ENCODE assay signal across 9 cellular contexts in genomic region chr22:23787600-23787896, GRCh38. TPM values are rescaled to one million over a fixed set of nuclear protein-coding genes. Genes with fewer than 3 reads are reported as not detected.
A peak's percentile ranks its signal among the peaks of the same experiment; 100 is the strongest.
DNase-seq lines count a peak whose midpoint lies in the region; ATAC-seq and TF ChIP-seq lines count a peak whose summit lies in the region.
"Had no signal": no experiment of that assay in that cellular context is flagged by ENCODE, and none has a peak within 500 bp of the region (broad histone marks: within the 10 kb centered on the region; RNA-seq: fewer than 3 reads in every experiment).

No MANE protein-coding gene starts in this region.

- no peaks in the 10 kb centered on the region for H3K9me3 Mint-ChIP-seq in activated CD8-positive, alpha-beta T cell treated with anti-CD3 and anti-CD28 coated beads, Interleukin-2, amount 10 ng/mL, durations not matched to agents 7 days and 5 days (ENCODE audit: insufficient read depth)

- no peak for ATAC-seq in left cardiac atrium
- ATAC-seq in activated CD8-positive, alpha-beta T cell treated with anti-CD3 and anti-CD28 coated beads, Interleukin-2, amount 10 ng/mL, durations not matched to agents 7 days and 5 days: no peak
- no peak for ATAC-seq in HG03469 (IDR thresholded peaks at IDR 0.05; ENCODE audit: unreplicated experiment)

- H3K27me3 ChIP-seq in right atrium auricular region (no peaks in the 10 kb centered on the region), layer of hippocampus (ENCODE audit: control insufficient read depth, insufficient read depth, low read length) (no peaks in the 10 kb centered on the region), transverse colon (no peaks in the 10 kb centered on the region)

- H3K27me3 Mint-ChIP-seq in activated CD8-positive, alpha-beta T cell treated with anti-CD3 and anti-CD28 coated beads, Interleukin-2, amount 10 ng/mL, durations not matched to agents 7 days and 5 days (ENCODE audit: low read depth): no peaks in the 10 kb centered on the region

- in situ Hi-C loops in transverse colon (cut with MboI; ENCODE audit: low pct_ligation_motif_present in 1 of 4, low pct_unique_long_range_greater_than_20kb in 1 of 4, low sequenced_read_pairs in 3 of 4): loop anchor here in 2 of 4 donors (10.0 kb wide), 1 partner anchor 57 kb away; no protein-coding TSS in a partner anchor

- WGBS in transverse colon (ENCODE audit: low coverage in 1 of 2), 2 donors: 0 to 2% methylated on average over 3 to 5 of the region's 5 CpGs

- peak overlapping the region; percentile 91 for H3K4me3 Mint-ChIP-seq in activated CD8-positive, alpha-beta T cell treated with anti-CD3 and anti-CD28 coated beads, Interleukin-2, amount 10 ng/mL, durations not matched to agents 7 days and 5 days

- DNase-seq in right atrium auricular region (ENCODE audit: low spot score): no peak
- no peak for DNase-seq in left cardiac atrium
- no peak for DNase-seq in activated CD8-positive, alpha-beta T cell treated with anti-CD3 and anti-CD28 coated beads, Interleukin-2, amount 10 ng/mL, durations not matched to agents 7 days and 5 days
- no peak for DNase-seq in transverse colon
- no peak for DNase-seq in NCI-H82 treated with DMSO at 0.1 percent for 48 hours (lab: John Stamatoyannopoulos, UW; ENCODE audit: unreplicated experiment)
- DNase-seq in stimulated activated CD4-positive, alpha-beta T cell treated with anti-CD3 and anti-CD28 coated beads, Interleukin-2, amount 100 ng/mL, for 24 hours: no peak

- H3K4me3 ChIP-seq in right atrium auricular region (peak overlapping the region; percentile 95 to 98), transverse colon (peak overlapping the region; percentile 73 to 89 (median 86))

- peaks cover 23% of the 10 kb centered on the region for H3K36me3 Mint-ChIP-seq in activated CD8-positive, alpha-beta T cell treated with anti-CD3 and anti-CD28 coated beads, Interleukin-2, amount 10 ng/mL, durations not matched to agents 7 days and 5 days (ENCODE audit: low read depth)

- H3K4me1 Mint-ChIP-seq in activated CD8-positive, alpha-beta T cell treated with anti-CD3 and anti-CD28 coated beads, Interleukin-2, amount 10 ng/mL, durations not matched to agents 7 days and 5 days (ENCODE audit: low read depth): peaks cover 62% of the 10 kb centered on the region

- H3K27ac ChIP-seq in right atrium auricular region (peak overlapping the region; percentile 100), layer of hippocampus (ENCODE audit: low read depth, low read length) (peak overlapping the region; percentile 99), transverse colon (peak overlapping the region; percentile 97 to 99 (median 98))

- TF ChIP-seq POLR2A in transverse colon (IDR thresholded peaks at IDR 0.05): no peak

- H3K4me1 ChIP-seq in right atrium auricular region (peaks cover 0 to 52% of the 10 kb centered on the region in 2 donors), transverse colon (peaks cover 20 to 74% (median 42%) of the 10 kb centered on the region in 4 donors)

- TF ChIP-seq CTCF in right atrium auricular region (IDR thresholded peaks at IDR 0.05): no peak
- no peak for TF ChIP-seq CTCF in transverse colon (IDR thresholded peaks at IDR 0.05)

- POLR2A ChIA-PET in activated CD8-positive, alpha-beta T cell treated with anti-CD3 and anti-CD28 coated beads, Interleukin-2, amount 10 ng/mL, durations not matched to agents 7 days and 5 days (lab: Charles Lee): interaction anchor here (0.6 to 2.9 kb wide), 9 partner anchors 13 to 59 kb away, joined by 3 to 18 read pairs (median 5); partner anchors contain the start of genes C22orf15, CHCHD10 and ZNF70

- H3K9me3 ChIP-seq in right atrium auricular region: no peaks in the 10 kb centered on the region
- H3K9me3 ChIP-seq in transverse colon: no peaks in the 10 kb centered on the region

- peaks cover 8% of the 10 kb centered on the region for H3K36me3 ChIP-seq in right atrium auricular region
- H3K36me3 ChIP-seq in transverse colon: no peaks in the 10 kb centered on the region

- CTCF ChIA-PET in activated CD8-positive, alpha-beta T cell treated with anti-CD3 and anti-CD28 coated beads, Interleukin-2, amount 10 ng/mL, durations not matched to agents 7 days and 5 days (lab: Charles Lee): interaction anchor here (1.0 to 2.1 kb wide), 5 partner anchors 12 to 64 kb away, joined by 3 to 8 read pairs (median 5); no protein-coding TSS in a partner anchor

- TF ChIP-seq EP300 in transverse colon (IDR thresholded peaks at IDR 0.05; ENCODE audit: low read depth): no peak

- intact Hi-C loops in left cardiac atrium (cut with DNase I): no loop called here
- intact Hi-C loops in transverse colon (cut with DNase I; ENCODE audit: low total_unique reads): no loop called here

- peak overlapping the region; percentile 96 for H3K27ac Mint-ChIP-seq in activated CD8-positive, alpha-beta T cell treated with anti-CD3 and anti-CD28 coated beads, Interleukin-2, amount 10 ng/mL, durations not matched to agents 7 days and 5 days

RNA-seq across cellular contexts. Expression of gene SMARCB1, which starts 0.8 kb away (rescaled TPM):
- 10 to 100 TPM; 41.4 to 45.9 TPM for total RNA-seq in right atrium auricular region
- total RNA-seq in left cardiac atrium: 10 to 100 TPM; 46.6 to 54.8 TPM
- total RNA-seq in activated CD8-positive, alpha-beta T cell treated with anti-CD3 and anti-CD28 coated beads, Interleukin-2, amount 10 ng/mL, durations not matched to agents 7 days and 5 days: 100 to 1,000 TPM; 112 to 113 TPM
- total RNA-seq in transverse colon: 10 to 100 TPM; 33.7 to 61.3 (median 54.7) TPM

RNA-seq across cellular contexts. Expression of gene MMP11, which starts 14.9 kb away (rescaled TPM):
- 10 to 100 TPM in 1 of 2 donors, 1 to 10 TPM in 1; 2.2 to 12.3 TPM for total RNA-seq in right atrium auricular region
- total RNA-seq in left cardiac atrium: 10 to 100 TPM in 1 of 2 donors, 1 to 10 TPM in 1; 5.6 to 10.0 TPM
- total RNA-seq in activated CD8-positive, alpha-beta T cell treated with anti-CD3 and anti-CD28 coated beads, Interleukin-2, amount 10 ng/mL, durations not matched to agents 7 days and 5 days: under 1 TPM; 0.42 to 0.55 TPM
- total RNA-seq in transverse colon: 1 to 10 TPM; 1.2 to 2.2 (median 1.6) TPM

RNA-seq across cellular contexts. Expression of gene CHCHD10, which starts 19.8 kb away (rescaled TPM):
- total RNA-seq in right atrium auricular region: 100 to 1,000 TPM; 213 to 319 TPM
- total RNA-seq in left cardiac atrium: 1,000 to 10,000 TPM in 1 of 2 donors, 100 to 1,000 TPM in 1; 958 to 1,106 TPM
- 100 to 1,000 TPM; 134 to 140 TPM for total RNA-seq in activated CD8-positive, alpha-beta T cell treated with anti-CD3 and anti-CD28 coated beads, Interleukin-2, amount 10 ng/mL, durations not matched to agents 7 days and 5 days
- total RNA-seq in transverse colon: 10 to 100 TPM; 15.3 to 80.1 (median 50.8) TPM

RNA-seq across cellular contexts. Expression of gene C22orf15, which starts 24.8 kb away (rescaled TPM):
- total RNA-seq in right atrium auricular region (not detected), left cardiac atrium (not detected), transverse colon (not detected)
- total RNA-seq in activated CD8-positive, alpha-beta T cell treated with anti-CD3 and anti-CD28 coated beads, Interleukin-2, amount 10 ng/mL, durations not matched to agents 7 days and 5 days: 1 to 10 TPM in 1 of 2 experiments, under 1 TPM in 1; 0.81 to 1.4 TPM

RNA-seq across cellular contexts. Expression of gene VPREB3, which starts 33.3 kb away (rescaled TPM):
- total RNA-seq in right atrium auricular region: not detected
- 1 to 10 TPM in 1 of 2 donors, under 1 TPM in 1; 0.53 to 1.3 TPM for total RNA-seq in left cardiac atrium
- total RNA-seq in activated CD8-positive, alpha-beta T cell treated with anti-CD3 and anti-CD28 coated beads, Interleukin-2, amount 10 ng/mL, durations not matched to agents 7 days and 5 days: not detected
- 1 to 10 TPM in 2 of 4 donors, not detected in 2; 2.6 to 5.4 TPM for total RNA-seq in transverse colon
- total RNA-seq: glomerular endothelial cell had no signal
